In genomic region chr2:43724728-43725526, GRCh38 we compare ENCODE assay signal across 21 cellular contexts. TPM values are rescaled to one million over a fixed set of nuclear protein-coding genes. Genes with fewer than 3 reads are reported as not detected.
DNase-seq lines count a peak whose midpoint lies in the region; ATAC-seq and TF ChIP-seq lines count a peak whose summit lies in the region.
"Had no signal": no experiment of that assay in that cellular context is flagged by ENCODE, and none has a peak within 500 bp of the region (broad histone marks: within the 10 kb centered on the region; RNA-seq: fewer than 3 reads in every experiment).

No MANE protein-coding gene starts in this region.

- 68 to 71% methylated on average over 4 of the region's 4 CpGs for WGBS in thyroid gland, 2 donors

- peak overlapping the region; percentile 58 for H3K4me3 Mint-ChIP-seq in mesothelial cell of epicardium
- H3K4me3 Mint-ChIP-seq in type B pancreatic cell = peak overlapping the region; percentile 58

- no peaks in the 10 kb centered on the region for H3K9me3 Mint-ChIP-seq in mesothelial cell of epicardium
- no peaks in the 10 kb centered on the region for H3K9me3 Mint-ChIP-seq in type B pancreatic cell

- H3K27me3 ChIP-seq in cardiac muscle cell (no peaks in the 10 kb centered on the region), brain microvascular endothelial cell (replicated peaks) (no peaks in the 10 kb centered on the region), thyroid gland (no peaks in the 10 kb centered on the region)
- H3K27me3 ChIP-seq: BLaER1 had no signal

- H3K36me3 Mint-ChIP-seq in mesothelial cell of epicardium = peaks cover 2% of the 10 kb centered on the region
- H3K36me3 Mint-ChIP-seq in type B pancreatic cell = no peaks in the 10 kb centered on the region

- H3K4me1 ChIP-seq in cardiac muscle cell (ENCODE audit: low read depth) = peaks cover 14% of the 10 kb centered on the region
- no peaks in the 10 kb centered on the region for H3K4me1 ChIP-seq in thyroid gland

- H3K27ac ChIP-seq in cardiac muscle cell (peak overlapping the region; percentile 82), brain microvascular endothelial cell (peak overlapping the region; percentile 26), thyroid gland (no peak overlapping the region)
- H3K27ac ChIP-seq: 22Rv1, BLaER1, skin epidermis had no signal

- intact Hi-C loops in Right ventricle myocardium inferior (cut with DNase I) (no loop called here), thyroid gland (cut with DNase I) (no loop called here)

- H3K4me1 Mint-ChIP-seq in mesothelial cell of epicardium (peaks cover 23% of the 10 kb centered on the region), type B pancreatic cell (ENCODE audit: unreplicated experiment) (peaks cover 11% of the 10 kb centered on the region)

- no peak for TF ChIP-seq CTCF in cardiac muscle cell (IDR thresholded peaks at IDR 0.05; ENCODE audit: low read depth, low read length)
- TF ChIP-seq CTCF in brain microvascular endothelial cell (IDR thresholded peaks at IDR 0.05; ENCODE audit: low read depth, low read length, missing control alignments) = no peak
- no peak for TF ChIP-seq CTCF in mesothelial cell of epicardium (IDR thresholded peaks at IDR 0.05; ENCODE audit: unreplicated experiment)
- no peak for TF ChIP-seq CTCF in type B pancreatic cell (conservative IDR thresholded peaks at IDR 0.05)
- no peak for TF ChIP-seq CTCF in thyroid gland (IDR thresholded peaks at IDR 0.05)

- in situ Hi-C loops in brain microvascular endothelial cell (cut with HindIII; ENCODE audit: low pct_ligation_motif_present, low sequenced_read_pairs) = no loop called here

- DNase-seq in cardiac muscle cell (ENCODE audit: low read depth in 1 of 2, low spot score in 1 of 2) (peak; percentile 14 to 41), Right ventricle myocardium inferior (ENCODE audit: missing footprints) (no peak), brain microvascular endothelial cell (peak; percentile 35), mesothelial cell of epicardium (ENCODE audit: low spot score in 2 of 2, unreplicated experiment in 2 of 2) (no peak), type B pancreatic cell (ENCODE audit: extremely low spot score, unreplicated experiment) (no peak), thyroid gland (no peak), NCI-H1436 (lab: John Stamatoyannopoulos, UW) (no peak)
- no peak for DNase-seq in stimulated activated naive CD4-positive, alpha-beta T cell (lab: John Stamatoyannopoulos, UW)
- DNase-seq: activated CD4-positive, CD25-positive, alpha-beta regulatory T cell; activated CD8-positive, alpha-beta memory T cell treated with anti-CD3 and anti-CD28 coated beads for 24 hours; DMS 273 treated with DMSO at 0.1 percent for 48 hours; effector CD4-positive, alpha-beta T cell; hippocampal formation; midbrain; NCI-H1105 treated with DMSO at 0.1 percent for 48 hours; occipital lobe; stimulated activated CD4-positive, alpha-beta T cell treated with anti-CD3 and anti-CD28 coated beads, Interleukin-4, amount 100 ng/mL, for 24 hours had no signal

- H3K36me3 ChIP-seq in cardiac muscle cell (no peaks in the 10 kb centered on the region), brain microvascular endothelial cell (replicated peaks) (no peaks in the 10 kb centered on the region), thyroid gland (no peaks in the 10 kb centered on the region)
- H3K36me3 ChIP-seq: BLaER1 had no signal

- H3K9me3 ChIP-seq in cardiac muscle cell (ENCODE audit: low read depth) (no peaks in the 10 kb centered on the region), thyroid gland (no peaks in the 10 kb centered on the region)
- H3K9me3 ChIP-seq: BLaER1 had no signal

- H3K4me3 ChIP-seq in cardiac muscle cell = peak overlapping the region; percentile 17
- H3K4me3 ChIP-seq in brain microvascular endothelial cell (ENCODE audit: low read depth, low read length) = no peak overlapping the region
- H3K4me3 ChIP-seq in thyroid gland (replicated peaks in 1 of 3) = no peak overlapping the region
- H3K4me3 ChIP-seq: BLaER1, skin epidermis had no signal

- peak overlapping the region; percentile 94 for H3K27ac Mint-ChIP-seq in mesothelial cell of epicardium
- H3K27ac Mint-ChIP-seq in type B pancreatic cell = peak overlapping the region; percentile 61

- TF ChIP-seq POLR2A in thyroid gland (IDR thresholded peaks at IDR 0.05) = no peak

- no peaks in the 10 kb centered on the region for H3K27me3 Mint-ChIP-seq in mesothelial cell of epicardium (ENCODE audit: low read depth)
- peaks cover 4% of the 10 kb centered on the region for H3K27me3 Mint-ChIP-seq in type B pancreatic cell

- no peak for ATAC-seq in Right ventricle myocardium inferior

RNA-seq across cellular contexts. Expression of gene C1GALT1C1L, which starts 48.7 kb away (rescaled TPM):
- total RNA-seq in cardiac muscle cell (0.60 TPM in 1 of 2 replicates, not detected in the other), Right ventricle myocardium inferior (0.62 TPM), mesothelial cell of epicardium (0.29 to 0.38 TPM (median 0.38 TPM) in 3 replicates), type B pancreatic cell (ENCODE audit: low replicate concordance) (0.24 TPM in 1 of 2 replicates, not detected in the other), thyroid gland (1 to 10 TPM in 2 of 4 donors, under 1 TPM in 1, not detected in 1; 0.68 to 1.8 (median 1.1) TPM)
- polyA plus RNA-seq in cardiac muscle cell = 0.65 TPM in 1 of 2 replicates, not detected in the other
- total RNA-seq: bronchial epithelial cell, occipital lobe had no signal

RNA-seq across cellular contexts. Expression of gene DYNC2LI1, which starts 48.9 kb away (rescaled TPM):
- total RNA-seq in cardiac muscle cell (17.2 and 46.2 TPM in 2 replicates), Right ventricle myocardium inferior (6.7 TPM), mesothelial cell of epicardium (29.2 to 31.0 TPM (median 30.7 TPM) in 3 replicates), type B pancreatic cell (ENCODE audit: low replicate concordance) (18.8 and 22.0 TPM in 2 replicates), thyroid gland (10 to 100 TPM; 37.7 to 55.0 (median 45.2) TPM)
- polyA plus RNA-seq in cardiac muscle cell = 44.7 and 64.9 TPM in 2 replicates

Comparison
In these comparisons a context has a peak if more than half of its experiments do, and no peak if none do; other contexts are left out.
1. DNase-seq: peak in cardiac muscle cell (2 of 2) and brain microvascular endothelial cell (single experiment); none in Right ventricle myocardium inferior (single experiment), mesothelial cell of epicardium (0 of 2), type B pancreatic cell (single experiment), stimulated activated naive CD4-positive, alpha-beta T cell (0 of 6), thyroid gland (0 of 2) and NCI-H1436 (single experiment).
2. H3K27ac ChIP-seq: peak in cardiac muscle cell (single experiment) and brain microvascular endothelial cell (single experiment); none in thyroid gland (0 of 3).